ENCODE assay signal across 13 cellular contexts in genomic region chr11:44593194-44593593, GRCh38.
DNase-seq lines count a peak whose midpoint lies in the region; ATAC-seq and TF ChIP-seq lines count a peak whose summit lies in the region.
"Had no signal": no experiment of that assay in that cellular context is flagged by ENCODE, and none has a peak within 500 bp of the region (broad histone marks: within the 10 kb centered on the region; RNA-seq: fewer than 3 reads in every experiment).

No MANE protein-coding gene starts in this region.

- DNase-seq in DMS 273 (lab: John Stamatoyannopoulos, UW; ENCODE audit: unreplicated experiment) (peak; percentile 16), DMS 273 treated with DMSO at 0.1 percent for 48 hours (lab: John Stamatoyannopoulos, UW) (no peak), anterior cingulate cortex (lab: John Stamatoyannopoulos, UW) (peak in 55 of 58 donors; percentile 22 to 93 (median 76)), middle frontal gyrus (ENCODE audit: extremely low spot score, low spot score) (peak; percentile 73), substantia nigra (lab: John Stamatoyannopoulos, UW) (peak; percentile 41 to 96 (median 85)), HEK293T (ENCODE audit: extremely low spot score) (no peak)
- no peak for DNase-seq in effector CD8-positive, alpha-beta T cell (lab: John Stamatoyannopoulos, UW)
- DNase-seq: activated gamma-delta T cell treated with Interleukin-2 at 50 U/mL for 16 hours, immature natural killer cell, NCI-H1417 treated with DMSO at 0.1 percent for 48 hours had no signal

- POLR2A ChIA-PET in HEK293T (lab: Yijun Ruan, JAX) = no interaction called here

- ATAC-seq in HG03460 (IDR thresholded peaks at IDR 0.05; ENCODE audit: unreplicated experiment) = no peak
- ATAC-seq: GM23338 had no signal

- CTCF ChIA-PET in HEK293T (lab: Yijun Ruan, JAX) = interaction anchor here (0.6 kb wide), 1 partner anchor 9 kb away, joined by 4 read pairs; no protein-coding TSS in a partner anchor

- H3K27ac ChIP-seq in substantia nigra (ENCODE audit: low read depth, low read length, poor library complexity, severe bottlenecking) = peak overlapping the region; percentile 75
- H3K27ac ChIP-seq: 22Rv1 had no signal

TF ChIP-seq in HEK293T, 16 proteins besides CTCF, POLR2A, EP300 and RAD21:
- no peak for TF ChIP-seq NFRKB (IDR thresholded peaks at IDR 0.05)
- TF ChIP-seq FOXM1 (IDR thresholded peaks at IDR 0.05; ENCODE audit: borderline replicate concordance) = no peak
- TF ChIP-seq FOXA1 (IDR thresholded peaks at IDR 0.05) = no peak
- no peak for TF ChIP-seq ARNT (IDR thresholded peaks at IDR 0.05)
- no peak for TF ChIP-seq HDGF (IDR thresholded peaks at IDR 0.05; ENCODE audit: borderline replicate concordance)
- TF ChIP-seq LEF1 (IDR thresholded peaks at IDR 0.05; ENCODE audit: borderline replicate concordance) = no peak
- TF ChIP-seq SUZ12 (IDR thresholded peaks at IDR 0.05) = no peak
- TF ChIP-seq ZNF384 (IDR thresholded peaks at IDR 0.05) = no peak
- no peak for TF ChIP-seq FOXK2 (IDR thresholded peaks at IDR 0.05)
- TF ChIP-seq, protein P1, sequence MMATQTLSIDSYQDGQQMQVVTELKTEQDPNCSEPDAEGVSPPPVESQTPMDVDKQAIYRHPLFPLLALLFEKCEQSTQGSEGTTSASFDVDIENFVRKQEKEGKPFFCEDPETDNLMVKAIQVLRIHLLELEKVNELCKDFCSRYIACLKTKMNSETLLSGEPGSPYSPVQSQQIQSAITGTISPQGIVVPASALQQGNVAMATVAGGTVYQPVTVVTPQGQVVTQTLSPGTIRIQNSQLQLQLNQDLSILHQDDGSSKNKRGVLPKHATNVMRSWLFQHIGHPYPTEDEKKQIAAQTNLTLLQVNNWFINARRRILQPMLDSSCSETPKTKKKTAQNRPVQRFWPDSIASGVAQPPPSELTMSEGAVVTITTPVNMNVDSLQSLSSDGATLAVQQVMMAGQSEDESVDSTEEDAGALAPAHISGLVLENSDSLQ (IDR thresholded peaks at IDR 0.05) = no peak
- TF ChIP-seq SP1 (IDR thresholded peaks at IDR 0.05) = no peak
- no peak for TF ChIP-seq CTBP1 (IDR thresholded peaks at IDR 0.05; ENCODE audit: borderline replicate concordance)
- TF ChIP-seq L3MBTL2 (conservative IDR thresholded peaks at IDR 0.05) = no peak
- TF ChIP-seq TARDBP (IDR thresholded peaks at IDR 0.05) = no peak
- no peak for TF ChIP-seq BHLHE40 (IDR thresholded peaks at IDR 0.05; ENCODE audit: borderline replicate concordance)
- TF ChIP-seq ELF4 (IDR thresholded peaks at IDR 0.05) = no peak

Comparison
In these comparisons a context has a peak if more than half of its experiments do, and no peak if none do; other contexts are left out.
1. DNase-seq: peak in DMS 273 (single experiment), anterior cingulate cortex (55 of 58), middle frontal gyrus (single experiment) and substantia nigra (49 of 49); none in DMS 273 treated with DMSO at 0.1 percent for 48 hours (single experiment), effector CD8-positive, alpha-beta T cell (single experiment) and HEK293T (single experiment).